7 cellular contexts compared by ENCODE assay signal in the genomic region with DNA sequence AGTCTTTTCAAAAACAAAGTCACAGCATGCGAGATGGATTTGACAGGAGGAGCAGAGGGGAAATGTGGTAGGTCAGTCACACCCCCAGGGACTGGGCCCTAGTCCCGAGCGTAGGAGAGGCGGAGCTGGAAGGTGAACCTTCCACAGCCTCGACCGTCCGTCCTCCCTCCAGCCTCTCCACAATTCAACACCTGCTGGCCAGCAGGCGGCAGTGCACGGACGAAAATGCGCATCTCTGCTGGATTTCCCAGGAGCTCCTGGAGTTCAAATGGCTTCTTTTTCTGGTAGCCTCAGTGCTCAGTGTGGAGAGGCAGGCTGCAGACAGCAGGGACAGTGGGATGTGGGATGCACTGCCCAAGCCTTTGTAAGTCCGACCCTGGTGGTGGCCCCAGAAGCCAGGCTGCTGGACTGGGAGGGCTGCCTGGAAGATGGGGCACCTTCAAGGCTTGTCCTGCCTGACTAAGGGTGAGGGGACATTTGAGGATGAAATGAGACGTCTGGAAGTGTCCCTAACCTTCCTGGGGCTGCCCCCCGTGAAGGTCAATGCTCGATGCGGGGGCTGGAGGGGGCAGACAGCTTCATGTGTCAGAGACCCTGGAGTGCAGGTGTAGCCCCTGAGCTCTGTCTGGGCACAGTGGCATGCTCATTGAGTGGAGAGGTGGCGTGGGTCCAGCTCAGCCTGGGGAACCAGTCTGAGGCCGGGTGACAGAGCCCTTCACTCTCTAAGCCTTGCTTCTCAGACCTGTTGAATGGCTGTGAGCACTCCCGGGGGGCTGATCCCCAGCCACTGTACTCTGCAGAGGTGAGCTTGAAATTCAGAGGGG.
DNase-seq lines count a peak whose midpoint lies in the region; ATAC-seq, FAIRE-seq and TF ChIP-seq lines count a peak whose summit lies in the region.

No MANE protein-coding gene starts in this region.

- no peak for TF ChIP-seq POLR2A in H54 (IDR thresholded peaks at IDR 0.05; ENCODE audit: low read depth, low read length)

- H3K27ac ChIP-seq in astrocyte (ENCODE audit: low read depth, low read length): no peak overlapping the region

- peaks cover 3% of the 10 kb centered on the region for H3K4me1 Mint-ChIP-seq in astrocyte (ENCODE audit: low read depth, unreplicated experiment)

- H3K4me1 ChIP-seq in astrocyte (ENCODE audit: insufficient read depth, low read length): no peaks in the 10 kb centered on the region

- H3K79me2 ChIP-seq in astrocyte (ENCODE audit: insufficient read depth, low read length): no peaks in the 10 kb centered on the region

- no peaks in the 10 kb centered on the region for H3K36me3 Mint-ChIP-seq in astrocyte (ENCODE audit: low read depth, unreplicated experiment)

- no peak overlapping the region for H2AFZ ChIP-seq in astrocyte (ENCODE audit: low read depth, low read length)

- H3K4me3 ChIP-seq in astrocyte (ENCODE audit: insufficient read depth, low read depth, low read length): no peak overlapping the region

- peak; percentile 59 for DNase-seq in EL
- DNase-seq in H54 (ENCODE audit: insufficient read length, low spot score): peak; percentile 75
- DNase-seq in NCI-H2227 treated with DMSO at 0.1 percent for 48 hours (lab: John Stamatoyannopoulos, UW): peak; percentile 21
- DNase-seq in astrocyte (ENCODE audit: low read depth): no peak
- peak; percentile 91 for DNase-seq in iPS-NIHi7 (ENCODE audit: extremely low spot score)
- peak; percentile 81 for DNase-seq in superior temporal gyrus (ENCODE audit: extremely low spot score)

- H3K27ac Mint-ChIP-seq in astrocyte (ENCODE audit: unreplicated experiment): no peak overlapping the region

- TF ChIP-seq CTCF in astrocyte (IDR thresholded peaks at IDR 0.05; ENCODE audit: insufficient read depth, low read depth, low read length): peak; percentile 80

- H3K9me3 ChIP-seq in astrocyte (ENCODE audit: insufficient read depth, low read depth, low read length): no peaks in the 10 kb centered on the region

- H3K27me3 Mint-ChIP-seq in astrocyte (ENCODE audit: low read depth, unreplicated experiment): peaks cover 44% of the 10 kb centered on the region

- H3K27me3 ChIP-seq in astrocyte (ENCODE audit: insufficient read depth, low read length): peaks cover 23% of the 10 kb centered on the region

- no peak overlapping the region for H3K4me3 Mint-ChIP-seq in astrocyte (ENCODE audit: unreplicated experiment)

- peaks cover under 1% of the 10 kb centered on the region for H3K9me3 Mint-ChIP-seq in astrocyte (ENCODE audit: unreplicated experiment)

- no peaks in the 10 kb centered on the region for H4K20me1 ChIP-seq in astrocyte (ENCODE audit: insufficient read depth, low read length)

- no peak overlapping the region for H3K9ac ChIP-seq in astrocyte (ENCODE audit: low read length)

- no peak overlapping the region for H3K4me2 ChIP-seq in astrocyte (ENCODE audit: low read length)

- no peaks in the 10 kb centered on the region for H3K36me3 ChIP-seq in astrocyte (ENCODE audit: insufficient read depth, low read length)

- no peak for ATAC-seq in HG02852 (IDR thresholded peaks at IDR 0.05; ENCODE audit: unreplicated experiment)

- FAIRE-seq in H54 (lab: Jason Lieb, UNC): no peak
- no peak for FAIRE-seq in astrocyte (lab: Jason Lieb, UNC)
